In genomic region chr14:33567736-33568124, GRCh38 we compare ENCODE assay signal across 22 cellular contexts.
DNase-seq lines count a peak whose midpoint lies in the region; ATAC-seq and TF ChIP-seq lines count a peak whose summit lies in the region.
"Had no signal": no experiment of that assay in that cellular context is flagged by ENCODE, and none has a peak within 500 bp of the region (broad histone marks: within the 10 kb centered on the region; RNA-seq: fewer than 3 reads in every experiment).

No MANE protein-coding gene starts in this region.

- peak overlapping the region; percentile 81 for H3K27ac Mint-ChIP-seq in osteocyte (ENCODE audit: unreplicated experiment)
- no peak overlapping the region for H3K27ac Mint-ChIP-seq in activated T-cell treated with anti-CD3 and anti-CD28 coated beads, Interleukin-2, amount 50 U/mL, for 24 hours
- H3K27ac Mint-ChIP-seq in activated naive CD4-positive, alpha-beta T cell treated with anti-CD3 and anti-CD28 coated beads, Interleukin-2, amount 50 U/mL, for 72 hours: no peak overlapping the region
- H3K27ac Mint-ChIP-seq: activated CD4-positive, alpha-beta T cell treated with anti-CD3 and anti-CD28 coated beads, Interleukin-2, amount 10 ng/mL, durations not matched to agents 7 days and 5 days; progenitor cell of endocrine pancreas had no signal

- no peaks in the 10 kb centered on the region for H3K9me3 Mint-ChIP-seq in osteocyte (ENCODE audit: unreplicated experiment)
- no peaks in the 10 kb centered on the region for H3K9me3 Mint-ChIP-seq in activated T-cell treated with anti-CD3 and anti-CD28 coated beads, Interleukin-2, amount 50 U/mL, for 24 hours
- H3K9me3 Mint-ChIP-seq in activated naive CD4-positive, alpha-beta T cell treated with anti-CD3 and anti-CD28 coated beads, Interleukin-2, amount 50 U/mL, for 72 hours: no peaks in the 10 kb centered on the region
- H3K9me3 Mint-ChIP-seq: activated CD4-positive, alpha-beta T cell treated with anti-CD3 and anti-CD28 coated beads, Interleukin-2, amount 10 ng/mL, durations not matched to agents 7 days and 5 days; neural crest cell had no signal

- no peaks in the 10 kb centered on the region for H3K9me3 ChIP-seq in SJSA1 (replicated peaks)
- H3K9me3 ChIP-seq: heart left ventricle, left lung, mucosa of descending colon had no signal

- peak overlapping the region; percentile 26 for H3K4me3 Mint-ChIP-seq in osteocyte (ENCODE audit: unreplicated experiment)
- H3K4me3 Mint-ChIP-seq in activated T-cell treated with anti-CD3 and anti-CD28 coated beads, Interleukin-2, amount 50 U/mL, for 24 hours: no peak overlapping the region
- H3K4me3 Mint-ChIP-seq: activated CD4-positive, alpha-beta T cell treated with anti-CD3 and anti-CD28 coated beads, Interleukin-2, amount 10 ng/mL, durations not matched to agents 7 days and 5 days; neural crest cell had no signal

- H3K4me1 Mint-ChIP-seq in osteocyte (ENCODE audit: unreplicated experiment): peaks cover 74% of the 10 kb centered on the region
- no peaks in the 10 kb centered on the region for H3K4me1 Mint-ChIP-seq in activated T-cell treated with anti-CD3 and anti-CD28 coated beads, Interleukin-2, amount 50 U/mL, for 24 hours (ENCODE audit: low read depth)
- H3K4me1 Mint-ChIP-seq: activated CD4-positive, alpha-beta T cell treated with anti-CD3 and anti-CD28 coated beads, Interleukin-2, amount 10 ng/mL, durations not matched to agents 7 days and 5 days had no signal

- H3K27me3 ChIP-seq in SJSA1 (replicated peaks): no peaks in the 10 kb centered on the region
- H3K27me3 ChIP-seq: heart left ventricle, left lung had no signal

- no peaks in the 10 kb centered on the region for H3K27me3 Mint-ChIP-seq in osteocyte (ENCODE audit: unreplicated experiment)
- peaks cover 5% of the 10 kb centered on the region for H3K27me3 Mint-ChIP-seq in activated T-cell treated with anti-CD3 and anti-CD28 coated beads, Interleukin-2, amount 50 U/mL, for 24 hours
- H3K27me3 Mint-ChIP-seq: activated CD4-positive, alpha-beta T cell treated with anti-CD3 and anti-CD28 coated beads, Interleukin-2, amount 10 ng/mL, durations not matched to agents 7 days and 5 days; progenitor cell of endocrine pancreas had no signal

- peak overlapping the region; percentile 3; the same call in 1 of the 2 replicates for H3K27ac ChIP-seq in SJSA1
- peak overlapping the region; percentile 21 for H3K27ac ChIP-seq in caudate nucleus (ENCODE audit: low read depth, low read length)
- H3K27ac ChIP-seq: heart left ventricle, left lung had no signal

- ATAC-seq in activated naive CD4-positive, alpha-beta T cell treated with anti-CD3 and anti-CD28 coated beads, Interleukin-2, amount 50 U/mL, for 72 hours: no peak
- ATAC-seq in GM21447 (IDR thresholded peaks at IDR 0.05; ENCODE audit: unreplicated experiment): no peak
- ATAC-seq: heart left ventricle, left lung, mucosa of descending colon had no signal

- H3K36me3 Mint-ChIP-seq in osteocyte (ENCODE audit: unreplicated experiment): no peaks in the 10 kb centered on the region
- H3K36me3 Mint-ChIP-seq in activated T-cell treated with anti-CD3 and anti-CD28 coated beads, Interleukin-2, amount 50 U/mL, for 24 hours (ENCODE audit: low read depth): no peaks in the 10 kb centered on the region
- H3K36me3 Mint-ChIP-seq in activated naive CD4-positive, alpha-beta T cell treated with anti-CD3 and anti-CD28 coated beads, Interleukin-2, amount 50 U/mL, for 72 hours: no peaks in the 10 kb centered on the region

- no peak for TF ChIP-seq CTCF in osteocyte (IDR thresholded peaks at IDR 0.05)

- DNase-seq in EL (peak; percentile 45), SJSA1 (ENCODE audit: low read depth in 1 of 2, low spot score in 2 of 2) (no peak), caudate nucleus (lab: John Stamatoyannopoulos, UW) (no peak), osteocyte (ENCODE audit: extremely low spot score, unreplicated experiment) (no peak)
- no peak for DNase-seq in activated T-cell treated with anti-CD3 and anti-CD28 coated beads, Interleukin-2, amount 50 U/mL, for 24 hours
- no peak for DNase-seq in stimulated activated CD4-positive, alpha-beta T cell treated with anti-CD3 and anti-CD28 coated beads, Interleukin-1b, Interleukin-23, amount 100 ng/mL, for 48 hours
- DNase-seq in activated naive CD4-positive, alpha-beta T cell treated with anti-CD3 and anti-CD28 coated beads, Interleukin-2, amount 50 U/mL, for 72 hours (ENCODE audit: low spot score in 2 of 2): no peak
- DNase-seq: ACHN; activated CD4-positive, alpha-beta T cell treated with anti-CD3 and anti-CD28 coated beads, Interleukin-2, amount 10 ng/mL, durations not matched to agents 7 days and 5 days; activated CD8-positive, alpha-beta memory T cell treated with anti-CD3 and anti-CD28 coated beads, Interleukin-2, amount 50 U/mL, for 48 hours; activated gamma-delta T cell; amygdala; C1 segment of cervical spinal cord; Calu3; heart left ventricle; left lung; mucosa of descending colon; stimulated activated CD4-positive, alpha-beta T cell treated with anti-CD3 and anti-CD28 coated beads, Interleukin-12 subunit alpha, Interleukin-12 subunit beta, amount 100 ng/mL, for 4 hours; stimulated activated CD8-positive, alpha-beta memory T cell treated with anti-CD3 and anti-CD28 coated beads, Interleukin-4, amount 100 ng/mL, for 48 hours had no signal

- no peaks in the 10 kb centered on the region for H3K36me3 ChIP-seq in SJSA1
- H3K36me3 ChIP-seq: heart left ventricle, left lung had no signal

- peaks cover 53% of the 10 kb centered on the region for H3K4me1 ChIP-seq in SJSA1 (replicated peaks)
- H3K4me1 ChIP-seq: left lung had no signal

- H3K4me3 ChIP-seq in SJSA1: no peak overlapping the region
- H3K4me3 ChIP-seq: heart left ventricle, left lung, mucosa of descending colon had no signal
